Comparison of ENCODE assay signal across 2 cellular contexts in genomic region chr17:46869296-46869695, GRCh38.
TF ChIP-seq lines count a peak whose summit lies in the region.

No MANE protein-coding gene starts in this region.

TF ChIP-seq in HEK293, 187 proteins besides CTCF, POLR2A, EP300 and RAD21 (continued from another document):
- no peak for TF ChIP-seq PRDM4 (tag by site-specific recombination; IDR thresholded peaks at IDR 0.05)

TF ChIP-seq in SK-N-SH, 30 proteins besides CTCF, POLR2A, EP300 and RAD21 (continued from another document):
- TF ChIP-seq PBX3 (IDR thresholded peaks at IDR 0.05), result no peak
- TF ChIP-seq USF1 (IDR thresholded peaks at IDR 0.05; ENCODE audit: borderline replicate concordance, low read depth), result no peak
- no peak for TF ChIP-seq USF2 (IDR thresholded peaks at IDR 0.05; ENCODE audit: borderline replicate concordance, low read depth, low read length)
- no peak for TF ChIP-seq GATA2 (CRISPR knock-in tag; IDR thresholded peaks at IDR 0.05)
- TF ChIP-seq NFIC (IDR thresholded peaks at IDR 0.05; ENCODE audit: borderline replicate concordance), result no peak
